In the genomic region with DNA sequence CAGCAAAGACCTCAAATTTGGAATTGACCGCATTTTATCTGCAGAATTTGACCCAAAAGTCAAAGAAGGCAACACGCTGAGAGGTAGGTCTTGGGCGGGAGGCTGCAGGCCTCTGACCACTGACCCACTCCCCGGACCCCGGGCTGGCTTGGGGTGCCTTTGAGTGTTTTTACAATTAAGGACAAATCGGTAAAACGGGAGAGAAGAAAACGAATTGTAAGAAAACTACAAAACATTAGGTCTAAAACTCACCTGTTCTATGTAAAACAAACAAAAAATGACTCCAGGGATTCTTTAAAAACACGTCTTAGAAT, we compare ENCODE assay signal across 8 cellular contexts. TPM values are rescaled to one million over a fixed set of nuclear protein-coding genes. Genes with fewer than 3 reads are reported as not detected.
DNase-seq lines count a peak whose midpoint lies in the region; ATAC-seq and TF ChIP-seq lines count a peak whose summit lies in the region.

No MANE protein-coding gene starts in this region.

- H3K36me3 Mint-ChIP-seq in activated T-helper 17 cell treated with anti-CD3 and anti-CD28 coated beads, Interleukin-2, amount 50 U/mL, for 72 hours (ENCODE audit: low read depth), result peaks cover 7% of the 10 kb centered on the region
- peaks cover 0 to 3% (median 0%) of the 10 kb centered on the region in 3 donors for H3K36me3 Mint-ChIP-seq in immature natural killer cell

- H3K4me1 ChIP-seq in HEK293 (ENCODE audit: control insufficient read depth, insufficient read depth, low read length) (peaks cover 3% of the 10 kb centered on the region; the same call in 1 of the 2 replicates), spleen (peaks cover 19 to 88% (median 61%) of the 10 kb centered on the region in 6 donors)

- H3K27me3 Mint-ChIP-seq in activated T-helper 17 cell treated with anti-CD3 and anti-CD28 coated beads, Interleukin-2, amount 50 U/mL, for 72 hours, result peaks cover 60% of the 10 kb centered on the region
- peaks cover 23 to 49% (median 26%) of the 10 kb centered on the region in 3 donors for H3K27me3 Mint-ChIP-seq in immature natural killer cell (ENCODE audit: low read depth in 3 of 3)

- H3K9me3 ChIP-seq in HEK293 (ENCODE audit: control insufficient read depth, insufficient read depth, low read depth, low read length) (no peaks in the 10 kb centered on the region), spleen (no peaks in the 10 kb centered on the region)

- H3K9me3 Mint-ChIP-seq in activated T-helper 17 cell treated with anti-CD3 and anti-CD28 coated beads, Interleukin-2, amount 50 U/mL, for 72 hours, result no peaks in the 10 kb centered on the region
- peaks cover 0 to 4% (median 0%) of the 10 kb centered on the region in 6 donors for H3K9me3 Mint-ChIP-seq in immature natural killer cell

- intact Hi-C loops in spleen (cut with DNase I; ENCODE audit: low total_unique reads), result no loop called here

- peak overlapping the region; percentile 75 for H3K4me3 Mint-ChIP-seq in activated T-helper 17 cell treated with anti-CD3 and anti-CD28 coated beads, Interleukin-2, amount 50 U/mL, for 72 hours
- H3K4me3 Mint-ChIP-seq in immature natural killer cell, result peak overlapping the region; percentile 65 to 77 (median 71)

- DNase-seq in immature natural killer cell (no peak), spleen (no peak), SW 1271 (lab: John Stamatoyannopoulos, UW) (no peak), SW480 (ENCODE audit: low spot score) (no peak), AG08396 (ENCODE audit: low spot score) (no peak)

- TF ChIP-seq POLR2A in spleen (IDR thresholded peaks at IDR 0.05), result no peak

- CTCF ChIA-PET in HEK293 (lab: Yijun Ruan, JAX), result interaction anchor here (0.6 kb wide), 1 partner anchor 11 kb away, joined by 3 read pairs; no protein-coding TSS in a partner anchor

- H3K27me3 ChIP-seq in spleen (replicated peaks in 1 of 7), result peaks cover 0 to 62% (median 0%) of the 10 kb centered on the region in 7 donors

- POLR2A ChIA-PET in HEK293 (lab: Yijun Ruan, JAX), result no interaction called here

- no peak for ATAC-seq in activated T-helper 17 cell treated with anti-CD3 and anti-CD28 coated beads, Interleukin-2, amount 50 U/mL, for 72 hours (replicated peaks)
- ATAC-seq in GM21390 (IDR thresholded peaks at IDR 0.05; ENCODE audit: unreplicated experiment), result no peak

- H3K27ac Mint-ChIP-seq in activated T-helper 17 cell treated with anti-CD3 and anti-CD28 coated beads, Interleukin-2, amount 50 U/mL, for 72 hours, result no peak overlapping the region
- H3K27ac Mint-ChIP-seq in immature natural killer cell, result no peak overlapping the region

- H3K4me3 ChIP-seq in HEK293 (ENCODE audit: low read depth, low read length) (peak overlapping the region; percentile 78), spleen (peak overlapping the region; percentile 62 to 90 (median 74))

- H3K4me1 Mint-ChIP-seq in activated T-helper 17 cell treated with anti-CD3 and anti-CD28 coated beads, Interleukin-2, amount 50 U/mL, for 72 hours, result peaks cover 19% of the 10 kb centered on the region
- peaks cover 32 to 39% of the 10 kb centered on the region in 2 donors for H3K4me1 Mint-ChIP-seq in immature natural killer cell

- 6 to 13% (median 11%) methylated on average over 9 of the region's 9 CpGs for WGBS in spleen, 5 donors

- H3K27ac ChIP-seq in HEK293 (ENCODE audit: extremely low read depth, low read depth, low read length) (peak overlapping the region; percentile 81; the same call in 1 of the 2 replicates), spleen (peak overlapping the region; percentile 94 to 99 (median 98))

- TF ChIP-seq CTCF in HEK293 (tag by site-specific recombination; IDR thresholded peaks at IDR 0.05) (no peak), spleen (IDR thresholded peaks at IDR 0.05 in 8 of 11, conservative IDR thresholded peaks at IDR 0.05 in 3 of 11) (no peak)

- H3K36me3 ChIP-seq in HEK293 (ENCODE audit: control insufficient read depth in 2 of 2, insufficient read depth in 1 of 2, low read length in 2 of 2) (peaks cover 0 to 36% of the 10 kb centered on the region in 2 experiments; a peak in 1 of 3 replicates), spleen (peaks cover 8 to 37% (median 21%) of the 10 kb centered on the region in 6 donors)

TF ChIP-seq in HEK293, 187 proteins besides CTCF, POLR2A, EP300 and RAD21:
- TF ChIP-seq ZNF211 (tag by site-specific recombination; IDR thresholded peaks at IDR 0.05; ENCODE audit: low read depth) (no peak), ZNF341 (tag by site-specific recombination; IDR thresholded peaks at IDR 0.05; ENCODE audit: low read depth) (peak; percentile 1; the same call in 1 of the 2 replicates), ZNF202 (tag by site-specific recombination; IDR thresholded peaks at IDR 0.05; ENCODE audit: borderline replicate concordance) (no peak), SCRT2 (tag by site-specific recombination; IDR thresholded peaks at IDR 0.05) (peak; percentile 29; the same call in 1 of the 2 replicates), ZNF10 (tag by site-specific recombination; IDR thresholded peaks at IDR 0.05) (no peak)
- TF ChIP-seq, protein P1, sequence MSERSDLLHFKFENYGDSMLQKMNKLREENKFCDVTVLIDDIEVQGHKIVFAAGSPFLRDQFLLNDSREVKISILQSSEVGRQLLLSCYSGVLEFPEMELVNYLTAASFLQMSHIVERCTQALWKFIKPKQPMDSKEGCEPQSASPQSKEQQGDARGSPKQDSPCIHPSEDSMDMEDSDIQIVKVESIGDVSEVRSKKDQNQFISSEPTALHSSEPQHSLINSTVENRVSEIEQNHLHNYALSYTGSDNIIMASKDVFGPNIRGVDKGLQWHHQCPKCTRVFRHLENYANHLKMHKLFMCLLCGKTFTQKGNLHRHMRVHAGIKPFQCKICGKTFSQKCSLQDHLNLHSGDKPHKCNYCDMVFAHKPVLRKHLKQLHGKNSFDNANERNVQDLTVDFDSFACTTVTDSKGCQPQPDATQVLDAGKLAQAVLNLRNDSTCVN (tag by site-specific recombination; optimal IDR thresholded peaks at IDR 0.05), result no peak

RNA-seq across cellular contexts. Expression of a gene that starts 1.1 kb away (rescaled TPM):
- 1 to 10 TPM in 1 of 2 donors, under 1 TPM in 1; 0.11 to 4.1 TPM for total RNA-seq in activated T-helper 17 cell treated with anti-CD3 and anti-CD28 coated beads, Interleukin-2, amount 50 U/mL, for 72 hours
- polyA plus RNA-seq in immature natural killer cell (under 1 TPM in 1 of 3 donors, not detected in 2; 0.09 TPM), spleen (10 to 100 TPM in 2 of 3 donors, 1 to 10 TPM in 1; 6.9 to 13.7 (median 12.7) TPM)
- total RNA-seq in spleen, result 10 to 100 TPM; 12.4 to 36.1 (median 17.5) TPM
